ENCODE assay signal across 11 cellular contexts in the genomic region with DNA sequence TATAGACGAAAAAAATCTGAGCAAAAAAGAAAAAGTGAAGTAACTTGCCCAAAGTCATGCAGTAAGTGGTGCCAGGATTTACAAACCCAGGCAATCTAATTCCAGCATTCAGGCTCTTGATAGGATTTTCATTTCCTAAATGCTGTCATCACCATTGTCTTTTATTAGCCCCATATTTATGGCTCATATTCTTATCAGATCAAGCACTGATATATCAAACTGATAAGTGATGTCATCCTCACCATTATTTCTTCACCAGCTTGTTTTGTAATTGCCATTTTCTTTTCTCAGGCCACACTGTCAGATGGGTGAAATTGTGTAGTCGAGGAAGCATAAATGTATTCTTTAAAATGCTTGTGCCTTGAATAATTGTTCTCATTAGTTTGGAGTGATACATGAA. TPM values are rescaled to one million over a fixed set of nuclear protein-coding genes. Genes with fewer than 3 reads are reported as not detected.
DNase-seq lines count a peak whose midpoint lies in the region; ATAC-seq and TF ChIP-seq lines count a peak whose summit lies in the region.
"Had no signal": no experiment of that assay in that cellular context is flagged by ENCODE, and none has a peak within 500 bp of the region (broad histone marks: within the 10 kb centered on the region; RNA-seq: fewer than 3 reads in every experiment).

No MANE protein-coding gene starts in this region.

- in situ Hi-C loops in IMR-90 (cut with MboI; ENCODE audit: low sequenced_read_pairs), result no loop called here

- H3K27ac ChIP-seq in IMR-90 (ENCODE audit: insufficient read depth, low read length), result no peak overlapping the region
- no peak overlapping the region for H3K27ac ChIP-seq in naive thymus-derived CD4-positive, alpha-beta T cell (ENCODE audit: low read depth, low read length)
- H3K27ac ChIP-seq in effector memory CD4-positive, alpha-beta T cell (ENCODE audit: insufficient read depth, low read length, poor library complexity, severe bottlenecking), result no peak overlapping the region

- no TSS peak for BruUV-seq in Calu3 (replicated peaks; lab: Mats Ljungman, UMichigan)
- no TSS peak for BruUV-seq in IMR-90 (replicated peaks; lab: Mats Ljungman, UMichigan)

- H3K56ac ChIP-seq in IMR-90 (ENCODE audit: extremely low read depth, insufficient read depth, low read length), result no peak overlapping the region

- peak overlapping the region; percentile 86 for H3K4me3 Mint-ChIP-seq in Calu3 (ENCODE audit: low read depth, unreplicated experiment)
- peak overlapping the region; percentile 93 for H3K4me3 Mint-ChIP-seq in activated naive CD8-positive, alpha-beta T cell
- H3K4me3 Mint-ChIP-seq in naive thymus-derived CD4-positive, alpha-beta T cell, result peak overlapping the region; percentile 85 to 99 (median 94)

- H3K9me3 Mint-ChIP-seq in Calu3 (ENCODE audit: low read depth, unreplicated experiment), result no peaks in the 10 kb centered on the region
- no peaks in the 10 kb centered on the region for H3K9me3 Mint-ChIP-seq in activated naive CD8-positive, alpha-beta T cell (ENCODE audit: low read depth)
- H3K9me3 Mint-ChIP-seq in naive thymus-derived CD4-positive, alpha-beta T cell, result peaks cover 0 to 3% (median 0%) of the 10 kb centered on the region in 11 donors

- H3K36me3 ChIP-seq in IMR-90 (ENCODE audit: control insufficient read depth, insufficient read depth, low read length), result no peaks in the 10 kb centered on the region
- peaks cover 0 to 3% (median 0%) of the 10 kb centered on the region in 3 experiments for H3K36me3 ChIP-seq in naive thymus-derived CD4-positive, alpha-beta T cell (ENCODE audit: control insufficient read depth in 2 of 3, insufficient read depth in 3 of 3, low read length in 3 of 3)
- H3K36me3 ChIP-seq in effector memory CD4-positive, alpha-beta T cell (ENCODE audit: control insufficient read depth, insufficient read depth, low read length), result no peaks in the 10 kb centered on the region

- no peak overlapping the region for H2AK5ac ChIP-seq in IMR-90 (ENCODE audit: low read depth, low read length)

- H3K14ac ChIP-seq in IMR-90 (replicated peaks; ENCODE audit: low read depth, low read length), result no peak overlapping the region

- H3K27ac Mint-ChIP-seq in Calu3 (ENCODE audit: unreplicated experiment), result no peak overlapping the region
- peak overlapping the region; percentile 22 for H3K27ac Mint-ChIP-seq in activated naive CD8-positive, alpha-beta T cell
- H3K27ac Mint-ChIP-seq in naive thymus-derived CD4-positive, alpha-beta T cell, result peak overlapping the region in 4 of 9 donors; percentile 89 to 94 (median 90)

- no peaks in the 10 kb centered on the region for H3K27me3 Mint-ChIP-seq in Calu3 (ENCODE audit: unreplicated experiment)
- H3K27me3 Mint-ChIP-seq in activated naive CD8-positive, alpha-beta T cell, result no peaks in the 10 kb centered on the region
- H3K27me3 Mint-ChIP-seq in naive thymus-derived CD4-positive, alpha-beta T cell, result no peaks in the 10 kb centered on the region

- H3K36me3 Mint-ChIP-seq in Calu3 (ENCODE audit: insufficient read depth, unreplicated experiment), result peaks cover 12% of the 10 kb centered on the region
- H3K36me3 Mint-ChIP-seq in activated naive CD8-positive, alpha-beta T cell, result peaks cover 4% of the 10 kb centered on the region
- H3K36me3 Mint-ChIP-seq in naive thymus-derived CD4-positive, alpha-beta T cell, result peaks cover 0 to 12% (median 4%) of the 10 kb centered on the region in 5 donors

- no peaks in the 10 kb centered on the region; the same call in 1 of the 2 replicates for H3K9me3 ChIP-seq in IMR-90 (ENCODE audit: control insufficient read depth, insufficient read depth, low read length)
- no peaks in the 10 kb centered on the region for H3K9me3 ChIP-seq in naive thymus-derived CD4-positive, alpha-beta T cell (ENCODE audit: control insufficient read depth in 2 of 3, low read length in 3 of 3)
- H3K9me3 ChIP-seq in effector memory CD4-positive, alpha-beta T cell (ENCODE audit: control insufficient read depth, low read length), result no peaks in the 10 kb centered on the region
- H3K9me3 ChIP-seq: gastroesophageal sphincter had no signal

- H4K20me1 ChIP-seq in IMR-90 (ENCODE audit: insufficient read depth, low read length), result no peaks in the 10 kb centered on the region

- CTCF ChIA-PET in Calu3 (lab: Charles Lee) (interaction anchor here (0.6 to 1.1 kb wide), 2 partner anchors 141 to 759 kb away, joined by 3 read pairs; no protein-coding TSS in a partner anchor), IMR-90 (lab: Yijun Ruan, JAX) (interaction anchor here (0.6 to 1.4 kb wide), 2 partner anchors 17 kb away, joined by 3 read pairs; no protein-coding TSS in a partner anchor)
- CTCF ChIA-PET in naive thymus-derived CD4-positive, alpha-beta T cell (lab: Charles Lee), result interaction anchor here (0.7 kb wide), 1 partner anchor 17 kb away, joined by 3 read pairs; no protein-coding TSS in a partner anchor

- ATAC-seq in IMR-90 (ENCODE audit: low read depth) (no peak), HG03159 (IDR thresholded peaks at IDR 0.05; ENCODE audit: unreplicated experiment) (no peak)
- ATAC-seq in naive thymus-derived CD4-positive, alpha-beta T cell, result no peak
- ATAC-seq: gastroesophageal sphincter had no signal

- H2AFZ ChIP-seq in IMR-90 (replicated peaks; ENCODE audit: low read length, poor library complexity), result no peak overlapping the region

- H4K8ac ChIP-seq in IMR-90 (ENCODE audit: low read depth in 2 of 2, low read length in 2 of 2), result peak overlapping the region in 1 of 2 experiments; percentile 29; a peak in 1 of 4 replicates

- peaks cover 3% of the 10 kb centered on the region for H3K4me1 ChIP-seq in IMR-90 (ENCODE audit: control insufficient read depth, insufficient read depth, low read length)
- H3K4me1 ChIP-seq in naive thymus-derived CD4-positive, alpha-beta T cell (ENCODE audit: control insufficient read depth in 2 of 2, insufficient read depth in 2 of 2, low read length in 2 of 2), result peaks cover 12 to 17% of the 10 kb centered on the region in 2 donors
- H3K4me1 ChIP-seq in effector memory CD4-positive, alpha-beta T cell (ENCODE audit: control insufficient read depth, insufficient read depth, low read length, poor library complexity, severe bottlenecking), result peaks cover 10% of the 10 kb centered on the region

- H3K4me3 ChIP-seq in IMR-90 (ENCODE audit: insufficient read depth, low read depth, low read length), result no peak overlapping the region
- peak overlapping the region; percentile 75 for H3K4me3 ChIP-seq in naive thymus-derived CD4-positive, alpha-beta T cell (ENCODE audit: low read length)
- no peak overlapping the region for H3K4me3 ChIP-seq in effector memory CD4-positive, alpha-beta T cell (ENCODE audit: insufficient read depth, low read depth, low read length, poor library complexity, severe bottlenecking)

- POLR2A ChIA-PET in IMR-90 (lab: Charles Lee; ENCODE audit: unreplicated experiment), result no interaction called here
- POLR2A ChIA-PET in naive thymus-derived CD4-positive, alpha-beta T cell (lab: Charles Lee), result interaction anchor here (1.0 kb wide), 1 partner anchor 31 kb away, joined by 3 read pairs; no protein-coding TSS in a partner anchor

- no peaks in the 10 kb centered on the region for H3K27me3 ChIP-seq in IMR-90 (ENCODE audit: control insufficient read depth, insufficient read depth, low read length)
- no peaks in the 10 kb centered on the region for H3K27me3 ChIP-seq in naive thymus-derived CD4-positive, alpha-beta T cell (ENCODE audit: control insufficient read depth in 2 of 2, insufficient read depth in 2 of 2, low read length in 2 of 2)
- no peaks in the 10 kb centered on the region for H3K27me3 ChIP-seq in effector memory CD4-positive, alpha-beta T cell (replicated peaks; ENCODE audit: control insufficient read depth, insufficient read depth, low read length, poor library complexity, severe bottlenecking)
- H3K27me3 ChIP-seq: gastroesophageal sphincter had no signal

- no peak overlapping the region for H2BK5ac ChIP-seq in IMR-90 (ENCODE audit: low read depth, low read length, poor library complexity, severe bottlenecking)

- H2AK9ac ChIP-seq in IMR-90 (replicated peaks; ENCODE audit: low read depth, low read length, poor library complexity), result no peak overlapping the region

- no peak overlapping the region for H3K9ac ChIP-seq in IMR-90 (ENCODE audit: low read depth, low read length)

- no peak overlapping the region for H2BK20ac ChIP-seq in IMR-90 (ENCODE audit: low read depth, low read length)

- no peak overlapping the region for H4K5ac ChIP-seq in IMR-90 (ENCODE audit: low read depth, low read length)

- H3K18ac ChIP-seq in IMR-90 (ENCODE audit: low read depth, low read length), result no peak overlapping the region

- no peak for TF ChIP-seq RAD21 in IMR-90 (IDR thresholded peaks at IDR 0.05; ENCODE audit: low read length)

- no peak for DNase-seq in Calu3
- DNase-seq in IMR-90, result no peak
- no peak for DNase-seq in naive thymus-derived CD4-positive, alpha-beta T cell
- no peak for DNase-seq in effector memory CD4-positive, alpha-beta T cell
- DNase-seq in C1 segment of cervical spinal cord (lab: John Stamatoyannopoulos, UW), result no peak
- no peak for DNase-seq in HPDE6-E6E7 (ENCODE audit: extremely low spot score)
- DNase-seq: NCI-H524; stimulated activated CD4-positive, alpha-beta T cell treated with anti-CD3 and anti-CD28 coated beads, Interleukin-15, amount 100 ng/mL, for 24 hours had no signal

- peaks cover 9 to 32% of the 10 kb centered on the region in 2 experiments for H3K79me1 ChIP-seq in IMR-90 (ENCODE audit: low read depth in 1 of 2, low read length in 2 of 2)

- H2BK15ac ChIP-seq in IMR-90 (ENCODE audit: low read depth, low read length), result no peak overlapping the region

- no peak overlapping the region for H3K4me2 ChIP-seq in IMR-90 (ENCODE audit: low read depth, low read length)

- H2BK120ac ChIP-seq in IMR-90 (ENCODE audit: low read depth, low read length), result no peak overlapping the region; the same call in 1 of the 2 replicates

- dilution Hi-C loops in IMR-90 (cut with HindIII; ENCODE audit: low sequenced_read_pairs, unreplicated experiment), result no loop called here

- TF ChIP-seq CTCF in Calu3 (IDR thresholded peaks at IDR 0.05; ENCODE audit: unreplicated experiment), result no peak
- no peak for TF ChIP-seq CTCF in IMR-90 (conservative IDR thresholded peaks at IDR 0.05; ENCODE audit: low read depth, low read length)

- no peak overlapping the region for H4K91ac ChIP-seq in IMR-90 (ENCODE audit: insufficient read depth, low read depth, low read length)

- peak overlapping the region; percentile 27; the same call in 1 of the 2 replicates for H3K4ac ChIP-seq in IMR-90 (ENCODE audit: low read depth, low read length)

- no peaks in the 10 kb centered on the region for H3K4me1 Mint-ChIP-seq in Calu3 (ENCODE audit: low read depth, unreplicated experiment)
- H3K4me1 Mint-ChIP-seq in activated naive CD8-positive, alpha-beta T cell (ENCODE audit: low read depth), result peaks cover 29% of the 10 kb centered on the region
- peaks cover 20 to 37% (median 31%) of the 10 kb centered on the region in 7 donors for H3K4me1 Mint-ChIP-seq in naive thymus-derived CD4-positive, alpha-beta T cell

- WGBS in IMR-90 (ENCODE audit: extremely low coverage in 2 of 2, insufficient read length in 1 of 2), 2 experiments, result 60% methylated on average over 1 of the region's 2 CpGs; no CpG with 5 or more reads in 1 of the 2 experiments

- TF ChIP-seq POLR2A in IMR-90 (IDR thresholded peaks at IDR 0.05; ENCODE audit: low read depth, low read length), result no peak

- intact Hi-C loops in Calu3 (cut with micrococcal nuclease; ENCODE audit: unreplicated experiment) (no loop called here), IMR-90 (cut with micrococcal nuclease) (loop anchor here (2.0 to 5.0 kb wide), 2 partner anchors 61 to 106 kb away; no protein-coding TSS in a partner anchor)
- intact Hi-C loops in naive thymus-derived CD4-positive, alpha-beta T cell (cut with micrococcal nuclease), result loop anchor here (5.0 to 10.0 kb wide), 5 partner anchors 106 to 1609 kb away; partner anchors contain the start of genes AKAP1 (in 1 of the 2) and TRIM37 (in 1 of the 2)

- H3K9me1 ChIP-seq in IMR-90 (ENCODE audit: insufficient read depth, low read length), result peaks cover 2% of the 10 kb centered on the region; the same call in 1 of the 2 replicates

- no peak overlapping the region for H3K23ac ChIP-seq in IMR-90 (ENCODE audit: low read depth, low read length)

RNA-seq across cellular contexts. Expression of gene RAD51C, which starts 1.3 kb away (rescaled TPM):
- 24.3 and 28.4 TPM in 2 replicates for total RNA-seq in Calu3 (2022)
- total RNA-seq in IMR-90 (2012; rRNA removed), result 21.1 and 28.6 TPM in 2 replicates
- 21.4 and 28.3 TPM in 2 replicates for polyA plus RNA-seq in IMR-90 (2012; rRNA removed)
- polyA plus RNA-seq in IMR-90 (2012; cell fraction: cytosol; rRNA removed), result 4.9 and 5.6 TPM in 2 replicates
- polyA plus RNA-seq in IMR-90 (2012; cell fraction: nucleus; rRNA removed; ENCODE audit: low replicate concordance), result 2.0 and 8.6 TPM in 2 replicates
- total RNA-seq in naive thymus-derived CD4-positive, alpha-beta T cell, result 10 to 100 TPM; 11.4 to 52.6 (median 27.8) TPM
- 10 to 100 TPM; 46.5 to 57.9 TPM for polyA plus RNA-seq in naive thymus-derived CD4-positive, alpha-beta T cell

RNA-seq across cellular contexts. Expression of gene TEX14, which starts 1.9 kb away (rescaled TPM):
- 0.07 TPM in 2 replicates for total RNA-seq in Calu3 (2022)
- not detected in 2 replicates for total RNA-seq in IMR-90 (2012; rRNA removed)
- not detected in 2 replicates for polyA plus RNA-seq in IMR-90 (2012; rRNA removed)
- polyA plus RNA-seq in IMR-90 (2012; cell fraction: cytosol; rRNA removed), result not detected in 2 replicates
- 0.01 and 0.02 TPM in 2 replicates for polyA plus RNA-seq in IMR-90 (2012; cell fraction: nucleus; rRNA removed; ENCODE audit: low replicate concordance)
- 1 to 10 TPM in 1 of 5 experiments, under 1 TPM in 4; 0.17 to 2.4 (median 0.54) TPM for total RNA-seq in naive thymus-derived CD4-positive, alpha-beta T cell
- not detected for polyA plus RNA-seq in naive thymus-derived CD4-positive, alpha-beta T cell
